Comparison of ENCODE assay signal across 8 cellular contexts in the genomic region with DNA sequence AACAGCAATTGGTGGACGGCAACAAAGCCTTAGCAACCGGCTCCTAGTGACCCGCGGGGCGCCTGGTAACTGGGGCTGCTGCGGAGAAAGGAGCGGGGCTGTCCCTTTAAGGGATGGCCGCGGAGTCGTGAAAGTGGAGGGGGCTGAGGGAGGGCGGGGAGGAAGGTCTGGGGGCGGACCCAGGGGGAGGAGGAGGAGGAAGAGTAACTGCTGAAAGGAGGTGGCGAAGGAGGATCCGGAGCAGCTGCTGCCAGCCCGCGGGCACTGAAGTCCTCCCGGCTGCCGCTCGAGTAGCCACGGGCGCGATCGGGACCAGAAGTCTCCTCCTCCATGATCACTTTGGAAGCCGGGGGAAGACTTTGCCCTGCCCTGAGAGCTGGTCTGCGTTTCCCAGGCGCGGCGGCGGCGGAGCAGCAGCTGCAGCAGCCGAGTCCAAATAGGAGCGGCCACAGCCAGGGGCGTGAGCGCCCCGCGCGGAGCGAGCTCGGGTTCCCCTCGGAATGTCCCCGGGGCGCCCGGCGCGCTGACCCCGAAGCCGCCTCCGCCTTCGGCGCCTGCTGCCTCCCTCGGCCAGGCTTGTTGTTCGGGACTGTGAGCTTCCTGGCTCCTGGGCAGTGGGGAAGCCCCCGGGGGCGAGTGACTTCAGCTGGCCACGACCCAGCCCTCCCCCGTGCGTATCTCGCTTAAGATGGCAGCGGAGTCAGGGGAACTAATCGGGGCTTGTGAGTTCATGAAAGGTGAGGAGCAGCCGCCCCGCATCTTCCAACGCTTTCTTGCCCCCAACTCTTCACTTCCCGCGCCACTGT. TPM values are rescaled to one million over a fixed set of nuclear protein-coding genes. Genes with fewer than 3 reads are reported as not detected.
DNase-seq lines count a peak whose midpoint lies in the region; ATAC-seq and TF ChIP-seq lines count a peak whose summit lies in the region.

A gene with protein sequence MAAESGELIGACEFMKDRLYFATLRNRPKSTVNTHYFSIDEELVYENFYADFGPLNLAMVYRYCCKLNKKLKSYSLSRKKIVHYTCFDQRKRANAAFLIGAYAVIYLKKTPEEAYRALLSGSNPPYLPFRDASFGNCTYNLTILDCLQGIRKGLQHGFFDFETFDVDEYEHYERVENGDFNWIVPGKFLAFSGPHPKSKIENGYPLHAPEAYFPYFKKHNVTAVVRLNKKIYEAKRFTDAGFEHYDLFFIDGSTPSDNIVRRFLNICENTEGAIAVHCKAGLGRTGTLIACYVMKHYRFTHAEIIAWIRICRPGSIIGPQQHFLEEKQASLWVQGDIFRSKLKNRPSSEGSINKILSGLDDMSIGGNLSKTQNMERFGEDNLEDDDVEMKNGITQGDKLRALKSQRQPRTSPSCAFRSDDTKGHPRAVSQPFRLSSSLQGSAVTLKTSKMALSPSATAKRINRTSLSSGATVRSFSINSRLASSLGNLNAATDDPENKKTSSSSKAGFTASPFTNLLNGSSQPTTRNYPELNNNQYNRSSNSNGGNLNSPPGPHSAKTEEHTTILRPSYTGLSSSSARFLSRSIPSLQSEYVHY (plus strand): TSS at position 240 of the 806 bp plus-strand sequence. CDS start 449 bp downstream, at position 689.

- ATAC-seq in DND-41 (ENCODE audit: insufficient read depth, low read depth) (peak; percentile 71), GM21786 (IDR thresholded peaks at IDR 0.05; ENCODE audit: unreplicated experiment) (peak; percentile 67)
- peak; percentile 58 to 59 for ATAC-seq in naive thymus-derived CD8-positive, alpha-beta T cell

- 0 out of 2 replicates have a peak, but pooled peaks cover 3% of the 10 kb centered on the region for H4K20me1 ChIP-seq in DND-41 (ENCODE audit: insufficient read depth, low read length)
- no peaks in the 10 kb centered on the region for H4K20me1 ChIP-seq in fibroblast of lung (ENCODE audit: control insufficient read depth, extremely low read depth, insufficient read depth, low read length)

- H3K4me1 Mint-ChIP-seq in activated T-helper 1 cell treated with anti-CD3 and anti-CD28 coated beads, Interleukin-12 subunit alpha, Interleukin-12 subunit beta, Interleukin-2, Interleukin-4 antibody, amounts not matched to agents 30 ng/mL and 10 ng/mL and 1 ng/mL, durations not matched to agents 14 hours and 24 hours and 36 hours (ENCODE audit: low read depth), result peaks cover 50% of the 10 kb centered on the region
- peaks cover 36 to 57% (median 47%) of the 10 kb centered on the region in 4 donors for H3K4me1 Mint-ChIP-seq in naive thymus-derived CD8-positive, alpha-beta T cell

- H3K9me3 Mint-ChIP-seq in activated T-helper 1 cell treated with anti-CD3 and anti-CD28 coated beads, Interleukin-12 subunit alpha, Interleukin-12 subunit beta, Interleukin-2, Interleukin-4 antibody, amounts not matched to agents 30 ng/mL and 10 ng/mL and 1 ng/mL, durations not matched to agents 14 hours and 24 hours and 36 hours, result no peaks in the 10 kb centered on the region
- H3K9me3 Mint-ChIP-seq in naive thymus-derived CD8-positive, alpha-beta T cell, result peaks cover 0 to 3% (median 0%) of the 10 kb centered on the region in 9 donors

- H3K9ac ChIP-seq in DND-41 (ENCODE audit: low read depth, low read length) (peak within 1 kb of the TSS; percentile 96), fibroblast of lung (ENCODE audit: insufficient read depth, low read length) (peak within 1 kb of the TSS; percentile 66)

- no peaks in the 10 kb centered on the region for H3K27me3 ChIP-seq in DND-41 (ENCODE audit: insufficient read depth, low read length, poor library complexity)
- H3K27me3 ChIP-seq in fibroblast of lung (ENCODE audit: control insufficient read depth, insufficient read depth, low read length), result no peaks in the 10 kb centered on the region

- H3K4me1 ChIP-seq in DND-41 (ENCODE audit: insufficient read depth, low read length) (peaks cover 37% of the 10 kb centered on the region), fibroblast of lung (ENCODE audit: control insufficient read depth, extremely low read depth, insufficient read depth, low read length) (peaks cover 5% of the 10 kb centered on the region)

- TF ChIP-seq CTCF in DND-41 (IDR thresholded peaks at IDR 0.05; ENCODE audit: borderline replicate concordance, extremely low read depth, low read length, poor library complexity, severe bottlenecking), result no peak
- no peak for TF ChIP-seq CTCF in fibroblast of lung (conservative IDR thresholded peaks at IDR 0.05 in 1 of 2, IDR thresholded peaks at IDR 0.05 in 1 of 2; ENCODE audit: low read depth in 1 of 2, low read length in 2 of 2)

- H3K4me3 Mint-ChIP-seq in activated T-helper 1 cell treated with anti-CD3 and anti-CD28 coated beads, Interleukin-12 subunit alpha, Interleukin-12 subunit beta, Interleukin-2, Interleukin-4 antibody, amounts not matched to agents 30 ng/mL and 10 ng/mL and 1 ng/mL, durations not matched to agents 14 hours and 24 hours and 36 hours, result peak within 1 kb of the TSS; percentile 93
- H3K4me3 Mint-ChIP-seq in naive thymus-derived CD8-positive, alpha-beta T cell, result peak within 1 kb of the TSS; percentile 95 to 100 (median 97)

- peaks cover 20% of the 10 kb centered on the region for H3K36me3 Mint-ChIP-seq in activated T-helper 1 cell treated with anti-CD3 and anti-CD28 coated beads, Interleukin-12 subunit alpha, Interleukin-12 subunit beta, Interleukin-2, Interleukin-4 antibody, amounts not matched to agents 30 ng/mL and 10 ng/mL and 1 ng/mL, durations not matched to agents 14 hours and 24 hours and 36 hours (ENCODE audit: low read depth)
- H3K36me3 Mint-ChIP-seq in naive thymus-derived CD8-positive, alpha-beta T cell, result peaks cover 3 to 25% (median 12%) of the 10 kb centered on the region in 3 donors

- H3K9me3 ChIP-seq in DND-41 (ENCODE audit: insufficient read depth, low read length, severe bottlenecking) (no peaks in the 10 kb centered on the region), KOPT-K1 (ENCODE audit: insufficient read depth, low read length, poor library complexity, severe bottlenecking) (no peaks in the 10 kb centered on the region), fibroblast of lung (ENCODE audit: control insufficient read depth, insufficient read depth, low read depth, low read length) (no peaks in the 10 kb centered on the region)

- intact Hi-C loops in activated T-helper 1 cell treated with anti-CD3 and anti-CD28 coated beads, Interleukin-12 subunit alpha, Interleukin-12 subunit beta, Interleukin-2, Interleukin-4 antibody, amounts not matched to agents 30 ng/mL and 10 ng/mL and 1 ng/mL, durations not matched to agents 14 hours and 24 hours and 36 hours (cut with micrococcal nuclease), result loop anchor here (1.0 kb wide), 6 partner anchors 25 to 544 kb away; a partner anchor contains a TSS

- H3K4me2 ChIP-seq in DND-41 (ENCODE audit: insufficient read depth, low read length) (peak within 1 kb of the TSS; percentile 94), fibroblast of lung (ENCODE audit: extremely low read depth, insufficient read depth, low read length) (peak within 1 kb of the TSS; percentile 94)

- peak within 1 kb of the TSS; percentile 99 for H3K27ac Mint-ChIP-seq in activated T-helper 1 cell treated with anti-CD3 and anti-CD28 coated beads, Interleukin-12 subunit alpha, Interleukin-12 subunit beta, Interleukin-2, Interleukin-4 antibody, amounts not matched to agents 30 ng/mL and 10 ng/mL and 1 ng/mL, durations not matched to agents 14 hours and 24 hours and 36 hours
- H3K27ac Mint-ChIP-seq in naive thymus-derived CD8-positive, alpha-beta T cell, result peak within 1 kb of the TSS; percentile 94 to 100 (median 98)

- H3K4me3 ChIP-seq in DND-41 (ENCODE audit: low read depth in 1 of 2, low read length in 2 of 2) (peak within 1 kb of the TSS; percentile 67 to 94), fibroblast of lung (replicated peaks in 1 of 4; ENCODE audit: control extremely low read depth in 1 of 4, insufficient read depth in 1 of 4, low read depth in 3 of 4, low read length in 4 of 4) (peak within 1 kb of the TSS; percentile 79 to 93 (median 90))

- DNase-seq in DND-41 (peak; percentile 92), RKO (ENCODE audit: low spot score) (peak; percentile 98), fibroblast of lung (ENCODE audit: low read depth in 2 of 2) (peak; percentile 96 to 97)
- peak; percentile 77 for DNase-seq in activated T-helper 1 cell treated with anti-CD3 and anti-CD28 coated beads, Interleukin-12 subunit alpha, Interleukin-12 subunit beta, Interleukin-2, Interleukin-4 antibody, amounts not matched to agents 30 ng/mL and 10 ng/mL and 1 ng/mL, durations not matched to agents 14 hours and 24 hours and 36 hours (ENCODE audit: low spot score)
- peak; percentile 74 to 93 (median 82) for DNase-seq in naive thymus-derived CD8-positive, alpha-beta T cell
- peak; percentile 79 to 87 (median 84) for DNase-seq in stimulated activated naive CD4-positive, alpha-beta T cell (lab: John Stamatoyannopoulos, UW)

- peak within 1 kb of the TSS; percentile 99 for H3K27ac ChIP-seq in DND-41 (ENCODE audit: low read length)
- H3K27ac ChIP-seq in KOPT-K1 (ENCODE audit: low read depth, low read length, poor library complexity, severe bottlenecking), result peak within 1 kb of the TSS; percentile 85
- peak within 1 kb of the TSS; percentile 77 for H3K27ac ChIP-seq in fibroblast of lung (ENCODE audit: insufficient read depth, low read length)

- POLR2A ChIA-PET in naive thymus-derived CD8-positive, alpha-beta T cell (lab: Charles Lee), result interaction anchor here (0.5 to 4.9 kb wide), 28 partner anchors 13 to 270 kb away, joined by 3 to 51 read pairs (median 6); a partner anchor contains a TSS

- H2AFZ ChIP-seq in DND-41 (ENCODE audit: low read depth, low read length) (peak within 1 kb of the TSS; percentile 94), fibroblast of lung (ENCODE audit: low read length) (peak within 1 kb of the TSS; percentile 92)

- peaks cover 2% of the 10 kb centered on the region for H3K27me3 Mint-ChIP-seq in activated T-helper 1 cell treated with anti-CD3 and anti-CD28 coated beads, Interleukin-12 subunit alpha, Interleukin-12 subunit beta, Interleukin-2, Interleukin-4 antibody, amounts not matched to agents 30 ng/mL and 10 ng/mL and 1 ng/mL, durations not matched to agents 14 hours and 24 hours and 36 hours (ENCODE audit: insufficient read depth)
- H3K27me3 Mint-ChIP-seq in naive thymus-derived CD8-positive, alpha-beta T cell, result peaks cover 0 to 3% (median 0%) of the 10 kb centered on the region in 5 donors

- H3K79me2 ChIP-seq in DND-41 (ENCODE audit: insufficient read depth, low read length) (peaks cover 47% of the 10 kb centered on the region), fibroblast of lung (ENCODE audit: control insufficient read depth, insufficient read depth, low read length) (no peaks in the 10 kb centered on the region)

- H3K36me3 ChIP-seq in DND-41 (ENCODE audit: insufficient read depth, low read length) (peaks cover 10% of the 10 kb centered on the region), KOPT-K1 (ENCODE audit: insufficient read depth, low read length) (0 out of 2 replicates have a peak, but pooled peaks cover 7% of the 10 kb centered on the region), fibroblast of lung (ENCODE audit: control insufficient read depth, insufficient read depth, low read length) (no peaks in the 10 kb centered on the region)

RNA-seq across cellular contexts. Expression of the gene that starts here (rescaled TPM):
- 11.2 and 11.8 TPM in 2 replicates for total RNA-seq in activated T-helper 1 cell treated with anti-CD3 and anti-CD28 coated beads, Interleukin-12 subunit alpha, Interleukin-12 subunit beta, Interleukin-2, Interleukin-4 antibody, amounts not matched to agents 30 ng/mL and 10 ng/mL and 1 ng/mL, durations not matched to agents 14 hours and 24 hours and 36 hours
- total RNA-seq in fibroblast of lung, result 3.3 and 3.5 TPM in 2 replicates
- polyA plus RNA-seq in fibroblast of lung, result 1.4 and 2.5 TPM in 2 replicates
- polyA plus RNA-seq in fibroblast of lung (2012), result 0.51 and 1.2 TPM in 2 replicates
- 0.37 and 1.1 TPM in 2 replicates for polyA minus RNA-seq in fibroblast of lung (ENCODE audit: low replicate concordance)
- total RNA-seq in naive thymus-derived CD8-positive, alpha-beta T cell, result 10 to 100 TPM; 61.9 to 63.4 TPM
- polyA plus RNA-seq in naive thymus-derived CD8-positive, alpha-beta T cell, result 10 to 100 TPM; 17.1 to 31.5 (median 24.9) TPM

Comparison
In these comparisons a context has a peak if more than half of its experiments do, and no peak if none do; other contexts are left out.
1. Peak in every context shown above with its lines: DNase-seq, ATAC-seq, H3K4me3 ChIP-seq and H3K27ac ChIP-seq.
2. RNA of the gene that starts here (polyA plus RNA-seq): 17.1 to 31.5 TPM in naive thymus-derived CD8-positive, alpha-beta T cell; 0.51 to 2.5 TPM in fibroblast of lung; every median in the first group is over 4 times any median in the second.